Comparison of ENCODE assay signal across 11 cellular contexts in the genomic region with DNA sequence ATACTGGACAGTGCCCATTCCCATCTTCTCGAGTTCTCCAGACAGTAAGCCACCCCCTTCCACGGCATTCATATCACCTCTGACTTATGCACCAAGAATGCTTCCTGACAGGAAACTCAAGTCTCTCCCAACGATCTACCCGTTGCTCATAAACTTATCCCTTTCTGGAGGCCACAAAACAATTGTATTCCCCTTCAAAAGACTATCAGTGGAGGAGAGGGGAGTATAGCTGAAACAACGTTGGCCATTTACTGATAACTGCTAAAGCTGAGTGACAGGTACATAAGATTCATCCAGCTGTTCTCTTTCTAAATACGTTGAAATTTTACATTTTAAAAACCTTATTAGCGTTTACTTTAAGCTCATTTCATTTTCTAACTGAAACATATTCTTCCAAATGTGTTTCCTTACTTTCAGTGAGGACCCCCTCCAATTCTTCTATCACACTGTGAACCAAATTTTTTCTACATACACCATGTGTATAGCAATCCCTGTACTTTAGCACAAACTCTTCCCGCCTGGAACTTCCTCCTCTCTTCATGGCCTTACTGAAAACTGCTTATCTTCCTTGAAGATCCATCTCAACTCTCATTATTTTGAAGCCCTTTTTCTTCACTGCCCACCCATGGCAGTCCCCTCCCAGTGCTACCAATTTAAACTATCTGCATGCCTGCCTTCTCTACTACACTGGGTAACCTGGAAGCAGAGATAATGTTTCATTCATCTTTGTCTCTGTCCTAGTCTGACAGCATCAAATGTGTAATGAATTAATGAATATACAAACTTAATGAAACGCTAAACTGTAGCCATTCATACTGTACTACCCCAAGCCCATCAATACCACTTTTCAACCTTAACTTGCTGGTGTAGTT. TPM values are rescaled to one million over a fixed set of nuclear protein-coding genes. Genes with fewer than 3 reads are reported as not detected.
DNase-seq lines count a peak whose midpoint lies in the region; ATAC-seq and TF ChIP-seq lines count a peak whose summit lies in the region.
"Had no signal": no experiment of that assay in that cellular context is flagged by ENCODE, and none has a peak within 500 bp of the region (broad histone marks: within the 10 kb centered on the region; RNA-seq: fewer than 3 reads in every experiment).

No MANE protein-coding gene starts in this region.

- H3K27me3 Mint-ChIP-seq in HFFc6 (ENCODE audit: insufficient read depth) (no peaks in the 10 kb centered on the region; the same call in 1 of the 2 replicates), endodermal cell (ENCODE audit: insufficient read depth) (no peaks in the 10 kb centered on the region)

- H3K4me3 Mint-ChIP-seq in HFFc6, result peak overlapping the region; percentile 80
- H3K4me3 Mint-ChIP-seq in endodermal cell, result no peak overlapping the region
- H3K4me3 Mint-ChIP-seq: T-helper 1 cell treated with Interleukin-12 subunit alpha and Interleukin-12 subunit beta and Interleukin-4 antibody, amounts not matched to agents 30 μg/mL and 1 μg/mL, for 36 hours had no signal

- H3K9me3 ChIP-seq in A673 (ENCODE audit: low read depth, low read length, poor library complexity, severe bottlenecking) (no peaks in the 10 kb centered on the region), endodermal cell (ENCODE audit: control insufficient read depth, low read length) (no peaks in the 10 kb centered on the region)

- BruUV-seq in A673 (replicated peaks; lab: Mats Ljungman, UMichigan), result no TSS peak

- 83 to 88% methylated on average over 5 to 9 of the region's 9 CpGs for WGBS in endodermal cell (ENCODE audit: insufficient coverage in 1 of 2, insufficient read length in 1 of 2), 2 experiments

- H3K27ac Mint-ChIP-seq in HFFc6, result peak overlapping the region; percentile 92
- peak overlapping the region in 1 of 2 donors; percentile 12 for H3K27ac Mint-ChIP-seq in activated naive CD4-positive, alpha-beta T cell treated with anti-CD3 and anti-CD28 coated beads, Interleukin-2, amount 50 U/mL, for 72 hours
- H3K27ac Mint-ChIP-seq in endodermal cell, result no peak overlapping the region
- H3K27ac Mint-ChIP-seq: T-helper 1 cell treated with Interleukin-12 subunit alpha and Interleukin-12 subunit beta and Interleukin-4 antibody, amounts not matched to agents 30 μg/mL and 1 μg/mL, for 36 hours had no signal

- DNase-seq in A673 (ENCODE audit: low spot score), result peak; percentile 50
- DNase-seq in HFFc6, result peak; percentile 75
- peak; percentile 53 for DNase-seq in astrocyte of the cerebellum (ENCODE audit: low read depth)
- no peak for DNase-seq in left colon
- no peak for DNase-seq in activated naive CD4-positive, alpha-beta T cell treated with anti-CD3 and anti-CD28 coated beads, Interleukin-2, amount 50 U/mL, for 72 hours (ENCODE audit: low spot score in 2 of 2)
- DNase-seq in activated CD4-positive, CD25-positive, alpha-beta regulatory T cell treated with anti-CD3 and anti-CD28 coated beads, Interleukin-2, amount 50 U/mL, for 72 hours, result no peak
- no peak for DNase-seq in endodermal cell
- DNase-seq: activated gamma-delta T cell, DMS153 had no signal

- TF ChIP-seq CTCF in A673 (conservative IDR thresholded peaks at IDR 0.05; ENCODE audit: low read depth, low read length) (no peak), HFFc6 (IDR thresholded peaks at IDR 0.05) (no peak), astrocyte of the cerebellum (IDR thresholded peaks at IDR 0.05; ENCODE audit: low read depth, low read length, missing control alignments) (no peak), endodermal cell (conservative IDR thresholded peaks at IDR 0.05) (no peak)

- H3K36me3 Mint-ChIP-seq in HFFc6 (ENCODE audit: low read depth) (peaks cover 29% of the 10 kb centered on the region), endodermal cell (ENCODE audit: low read depth) (peaks cover 4% of the 10 kb centered on the region)
- H3K36me3 Mint-ChIP-seq in activated naive CD4-positive, alpha-beta T cell treated with anti-CD3 and anti-CD28 coated beads, Interleukin-2, amount 50 U/mL, for 72 hours, result no peaks in the 10 kb centered on the region

- H3K27ac ChIP-seq in A673 (ENCODE audit: low read depth, low read length, poor library complexity, severe bottlenecking), result peak overlapping the region; percentile 51
- no peak overlapping the region for H3K27ac ChIP-seq in endodermal cell (ENCODE audit: low read depth, low read length)

- intact Hi-C loops in A673 (cut with micrococcal nuclease; ENCODE audit: unreplicated experiment) (no loop called here), left colon (cut with DNase I, micrococcal nuclease) (no loop called here)

- POLR2A ChIA-PET in A673 (lab: Charles Lee; ENCODE audit: low non-redundant PET), result no interaction called here

- H3K4me1 ChIP-seq in A673 (ENCODE audit: insufficient read depth, low read length, poor library complexity, severe bottlenecking), result peaks cover 22% of the 10 kb centered on the region
- no peaks in the 10 kb centered on the region for H3K4me1 ChIP-seq in endodermal cell (ENCODE audit: control insufficient read depth, insufficient read depth, low read length)

- no peak overlapping the region for H3K9ac ChIP-seq in endodermal cell (ENCODE audit: extremely low read depth, low read length, poor library complexity, severe bottlenecking)

- CTCF ChIA-PET in A673 (lab: Charles Lee), result no interaction called here

- no peaks in the 10 kb centered on the region for H3K27me3 ChIP-seq in A673 (replicated peaks; ENCODE audit: insufficient read depth, low read depth, low read length, poor library complexity)
- H3K27me3 ChIP-seq in endodermal cell (ENCODE audit: control insufficient read depth, insufficient read depth, low read length, poor library complexity, severe bottlenecking), result no peaks in the 10 kb centered on the region

- H3K4me1 Mint-ChIP-seq in HFFc6 (ENCODE audit: low read depth), result peaks cover 67% of the 10 kb centered on the region
- H3K4me1 Mint-ChIP-seq in endodermal cell, result peaks cover 6% of the 10 kb centered on the region

- H3K4me3 ChIP-seq in A673 (ENCODE audit: low read depth, low read length, poor library complexity, severe bottlenecking), result no peak overlapping the region
- H3K4me3 ChIP-seq in astrocyte of the cerebellum (ENCODE audit: low read depth, low read length), result no peak overlapping the region
- H3K4me3 ChIP-seq in endodermal cell (ENCODE audit: low read length), result no peak overlapping the region

- H3K36me3 ChIP-seq in A673 (ENCODE audit: insufficient read depth, low read length, poor library complexity, severe bottlenecking), result no peaks in the 10 kb centered on the region
- peaks cover 14% of the 10 kb centered on the region for H3K36me3 ChIP-seq in endodermal cell (ENCODE audit: control insufficient read depth, insufficient read depth, low read length)

- in situ Hi-C loops in astrocyte of the cerebellum (cut with HindIII; ENCODE audit: low sequenced_read_pairs), result no loop called here

- peak; percentile 35 for ATAC-seq in left colon
- no peak for ATAC-seq in activated naive CD4-positive, alpha-beta T cell treated with anti-CD3 and anti-CD28 coated beads, Interleukin-2, amount 50 U/mL, for 72 hours
- ATAC-seq in HG03097 (IDR thresholded peaks at IDR 0.05; ENCODE audit: low FRiP score, unreplicated experiment), result no peak

- no peaks in the 10 kb centered on the region for H3K9me3 Mint-ChIP-seq in HFFc6
- H3K9me3 Mint-ChIP-seq in activated naive CD4-positive, alpha-beta T cell treated with anti-CD3 and anti-CD28 coated beads, Interleukin-2, amount 50 U/mL, for 72 hours, result no peaks in the 10 kb centered on the region
- no peaks in the 10 kb centered on the region for H3K9me3 Mint-ChIP-seq in endodermal cell
- H3K9me3 Mint-ChIP-seq: T-helper 1 cell treated with Interleukin-12 subunit alpha and Interleukin-12 subunit beta and Interleukin-4 antibody, amounts not matched to agents 30 μg/mL and 1 μg/mL, for 36 hours had no signal

RNA-seq across cellular contexts. Expression of a gene that starts 28.8 kb away (rescaled TPM):
- total RNA-seq in A673 (2021), result 82.8 and 94.4 TPM in 2 replicates
- 100 to 1,000 TPM in 1 of 6 experiments, 10 to 100 TPM in 5; 80.7 to 110 (median 91.9) TPM for total RNA-seq in HFFc6 (2021; fragmentation: NEBNext Ultra II Directional; extraction: Animal tissue kit (Norgen Biotek cat#: 25700))
- total RNA-seq in left colon, result 10 to 100 TPM; 43.0 to 64.2 TPM
- 10 to 100 TPM; 51.6 to 63.3 TPM for total RNA-seq in activated naive CD4-positive, alpha-beta T cell treated with anti-CD3 and anti-CD28 coated beads, Interleukin-2, amount 50 U/mL, for 72 hours
- total RNA-seq in endodermal cell, result 10 to 100 TPM; 85.7 to 87.3 TPM
- 66.0 TPM for polyA plus RNA-seq in endodermal cell (2013, experiment 1 of 2)
- 60.3 TPM for polyA plus RNA-seq in endodermal cell (2013, experiment 2 of 2)

Comparison
In these comparisons a context has a peak if more than half of its experiments do, and no peak if none do; other contexts are left out.
1. DNase-seq: peak in A673 (single experiment), HFFc6 (single experiment) and astrocyte of the cerebellum (single experiment); none in left colon (0 of 2), activated naive CD4-positive, alpha-beta T cell treated with anti-CD3 and anti-CD28 coated beads, Interleukin-2, amount 50 U/mL, for 72 hours (0 of 2), activated CD4-positive, CD25-positive, alpha-beta regulatory T cell treated with anti-CD3 and anti-CD28 coated beads, Interleukin-2, amount 50 U/mL, for 72 hours (single experiment) and endodermal cell (single experiment).